ENCODE assay signal across 8 cellular contexts in the genomic region with DNA sequence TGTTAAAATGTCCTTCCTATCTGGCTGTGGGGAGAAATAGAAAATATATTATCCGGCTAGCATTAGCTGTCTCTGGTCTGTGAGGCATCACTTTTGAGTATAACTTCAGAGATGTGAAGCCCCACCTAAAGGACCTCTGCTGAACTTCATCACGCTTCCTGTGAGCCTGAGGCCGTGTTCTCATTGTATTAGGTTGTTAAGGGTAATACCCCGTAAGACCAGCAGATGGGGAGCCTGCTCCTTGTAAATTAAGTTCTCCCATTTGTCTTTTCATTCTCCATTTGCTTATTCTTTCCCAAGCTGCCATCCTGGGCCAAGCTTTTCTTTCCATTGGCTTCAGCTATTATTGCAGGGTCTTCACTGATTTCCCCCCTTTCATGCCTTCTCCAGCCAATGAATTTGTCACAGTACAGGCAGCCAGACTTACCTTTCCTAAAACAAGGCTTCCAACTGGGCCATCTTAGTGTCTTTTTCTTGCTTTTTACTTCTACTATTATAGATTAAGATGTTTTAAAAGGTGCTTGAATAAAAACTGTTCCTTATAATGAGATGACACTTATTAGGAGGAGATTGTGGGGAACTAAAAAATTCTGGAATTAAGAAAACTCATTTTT. TPM values are rescaled to one million over a fixed set of nuclear protein-coding genes. Genes with fewer than 3 reads are reported as not detected.
DNase-seq lines count a peak whose midpoint lies in the region; ATAC-seq and TF ChIP-seq lines count a peak whose summit lies in the region.

No MANE protein-coding gene starts in this region.

- no peak overlapping the region for H3K4me3 ChIP-seq in esophagus squamous epithelium
- no peak overlapping the region for H3K4me3 ChIP-seq in neural cell (ENCODE audit: low read length)

- 0 to 8% methylated on average over 4 of the region's 4 CpGs for whole genome bisulfite sequencing in esophagus squamous epithelium, 2 donors

- H3K27ac ChIP-seq in esophagus squamous epithelium = no peak overlapping the region
- H3K27ac ChIP-seq in neural cell (ENCODE audit: low read length) = no peak overlapping the region
- H3K27ac ChIP-seq in substantia nigra (ENCODE audit: low read depth, low read length, poor library complexity, severe bottlenecking) = no peak overlapping the region

- peak; percentile 90 for DNase-seq in EH (ENCODE audit: low read depth)
- peak; percentile 94 for DNase-seq in KBM-7
- peak; percentile 6 for DNase-seq in OCI-M2 (lab: John Stamatoyannopoulos, UW; ENCODE audit: unreplicated experiment)
- DNase-seq in activated T-cell treated with anti-CD3 and anti-CD28 coated beads for 24 hours (ENCODE audit: low read depth) = peak; percentile 63
- DNase-seq in esophagus squamous epithelium (lab: John Stamatoyannopoulos, UW) = peak; percentile 9
- DNase-seq in substantia nigra (lab: John Stamatoyannopoulos, UW) = peak in 29 of 49 donors; percentile 0 to 47 (median 8)

- H3K9me2 ChIP-seq in neural cell (ENCODE audit: insufficient read depth, low read length) = no peaks in the 10 kb centered on the region

- H3K9ac ChIP-seq in neural cell (ENCODE audit: low read length) = no peak overlapping the region

- H3K4me2 ChIP-seq in neural cell (ENCODE audit: low read length) = no peak overlapping the region

- no peaks in the 10 kb centered on the region for H3K9me3 ChIP-seq in esophagus squamous epithelium
- no peaks in the 10 kb centered on the region for H3K9me3 ChIP-seq in neural cell (ENCODE audit: low read length)

- TF ChIP-seq RAD21 in neural cell (conservative IDR thresholded peaks at IDR 0.05) = peak; percentile 76

- no peaks in the 10 kb centered on the region for H3K79me2 ChIP-seq in neural cell (replicated peaks; ENCODE audit: insufficient read depth, low read length)

- ATAC-seq in GM21786 (IDR thresholded peaks at IDR 0.05; ENCODE audit: unreplicated experiment) = peak; percentile 99

- H4K20me1 ChIP-seq in neural cell (ENCODE audit: insufficient read depth) = no peaks in the 10 kb centered on the region

- H3K36me3 ChIP-seq in esophagus squamous epithelium (peaks cover 0 to 92% (median 7%) of the 10 kb centered on the region in 3 donors), neural cell (ENCODE audit: insufficient read depth, low read length) (no peaks in the 10 kb centered on the region)

- no peak for TF ChIP-seq EP300 in neural cell (conservative IDR thresholded peaks at IDR 0.05; ENCODE audit: poor library complexity, severe bottlenecking)

- H3K4me1 ChIP-seq in esophagus squamous epithelium = no peaks in the 10 kb centered on the region

- in situ Hi-C loops in KBM-7 (cut with MboI; ENCODE audit: low pct_unique_long_range_greater_than_20kb, low sequenced_read_pairs) = no loop called here

- H2AFZ ChIP-seq in neural cell (ENCODE audit: low read depth, low read length) = peak overlapping the region; percentile 47

- intact Hi-C loops in esophagus squamous epithelium (cut with DNase I) = loop anchor here (5.0 to 10.0 kb wide), 2 partner anchors 176 to 273 kb away; no protein-coding TSS in a partner anchor

- no peaks in the 10 kb centered on the region for H3F3A ChIP-seq in neural cell (ENCODE audit: insufficient read depth, low read length, poor library complexity, severe bottlenecking)

- peak; percentile 66 to 88 (median 84) for TF ChIP-seq CTCF in esophagus squamous epithelium (IDR thresholded peaks at IDR 0.05)
- peak; percentile 88 for TF ChIP-seq CTCF in neural cell (IDR thresholded peaks at IDR 0.05; ENCODE audit: poor library complexity, severe bottlenecking)

- no peaks in the 10 kb centered on the region for H3K27me3 ChIP-seq in esophagus squamous epithelium
- H3K27me3 ChIP-seq in neural cell (ENCODE audit: insufficient read depth, low read depth, low read length) = no peaks in the 10 kb centered on the region

- TF ChIP-seq POLR2A in esophagus squamous epithelium (IDR thresholded peaks at IDR 0.05) = no peak

TF ChIP-seq in neural cell, 6 proteins besides CTCF, POLR2A, EP300 and RAD21:
- TF ChIP-seq MXI1 (conservative IDR thresholded peaks at IDR 0.05; ENCODE audit: poor library complexity, severe bottlenecking) (no peak), REST (IDR thresholded peaks at IDR 0.05; ENCODE audit: borderline replicate concordance) (no peak), EZH2 (IDR thresholded peaks at IDR 0.05; ENCODE audit: borderline replicate concordance, insufficient read depth, low read length, poor library complexity, severe bottlenecking) (no peak), POLR2AphosphoS5 (IDR thresholded peaks at IDR 0.05) (no peak), SMC3 (conservative IDR thresholded peaks at IDR 0.05; ENCODE audit: poor library complexity) (peak; percentile 81), TAF1 (IDR thresholded peaks at IDR 0.05; ENCODE audit: low read depth) (no peak)

RNA-seq across cellular contexts. Expression of gene NIF3L1, which starts 12.4 kb away (rescaled TPM):
- total RNA-seq in esophagus squamous epithelium = 10 to 100 TPM; 13.5 to 24.0 (median 19.2) TPM
- 57.0 and 74.8 TPM in 2 replicates for polyA plus RNA-seq in neural cell
- polyA minus RNA-seq in neural cell = 47.0 and 52.1 TPM in 2 replicates

RNA-seq across cellular contexts. Expression of gene PPIL3, which starts 12.7 kb away (rescaled TPM):
- total RNA-seq in esophagus squamous epithelium = 10 to 100 TPM; 10.2 to 31.5 (median 12.8) TPM
- 78.1 and 109 TPM in 2 replicates for polyA plus RNA-seq in neural cell
- 39.9 and 44.3 TPM in 2 replicates for polyA minus RNA-seq in neural cell

RNA-seq across cellular contexts. Expression of gene CLK1, which starts 37.1 kb away (rescaled TPM):
- total RNA-seq in esophagus squamous epithelium = 100 to 1,000 TPM in 1 of 4 donors, 10 to 100 TPM in 3; 59.4 to 161 (median 74.7) TPM
- 699 and 745 TPM in 2 replicates for polyA plus RNA-seq in neural cell
- polyA minus RNA-seq in neural cell = 219 and 220 TPM in 2 replicates

Comparison
In these comparisons a context has a peak if more than half of its experiments do, and no peak if none do; other contexts are left out.
1. DNase-seq: peak in every context shown above with its lines; median percentile 94 in KBM-7; 90 in EH; 63 in activated T-cell treated with anti-CD3 and anti-CD28 coated beads for 24 hours; 9 in esophagus squamous epithelium; 8 in substantia nigra; 6 in OCI-M2.